ENCODE assay signal across 16 cellular contexts in the genomic region with DNA sequence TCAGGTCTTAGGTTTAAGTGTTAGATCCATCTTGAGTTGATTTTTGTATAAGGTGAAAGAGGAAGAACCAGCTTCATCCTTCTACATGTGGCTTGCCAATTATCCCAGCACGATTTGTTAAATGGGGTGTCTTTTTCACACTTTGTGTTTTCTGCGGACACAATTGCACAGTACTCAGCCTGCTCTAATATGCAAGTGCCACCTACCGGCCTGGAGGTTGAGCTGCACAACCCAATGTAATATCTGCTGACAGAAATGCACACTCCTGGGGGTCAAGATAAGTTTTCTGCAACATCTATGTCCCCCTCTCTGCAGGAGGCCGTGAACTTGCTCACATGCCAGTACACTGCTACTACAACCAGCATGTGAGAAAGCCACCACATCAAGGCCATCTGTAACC.
A peak's percentile ranks its signal among the peaks of the same experiment; 100 is the strongest.
DNase-seq lines count a peak whose midpoint lies in the region; ATAC-seq, FAIRE-seq and TF ChIP-seq lines count a peak whose summit lies in the region.
"Had no signal": no experiment of that assay in that cellular context is flagged by ENCODE, and none has a peak within 500 bp of the region (broad histone marks: within the 10 kb centered on the region; RNA-seq: fewer than 3 reads in every experiment).

No MANE protein-coding gene starts in this region.

- H3K79me2 ChIP-seq in GM23338 (replicated peaks; ENCODE audit: insufficient read depth) (no peaks in the 10 kb centered on the region), OCI-LY3 (ENCODE audit: low read length) (no peaks in the 10 kb centered on the region), GM12878 (ENCODE audit: control insufficient read depth, insufficient read depth, low read length) (no peaks in the 10 kb centered on the region)

- TF ChIP-seq CTCF in GM12864 (IDR thresholded peaks at IDR 0.05; ENCODE audit: low read depth, low read length, missing control alignments) (peak; percentile 2), GM23338 (conservative IDR thresholded peaks at IDR 0.05; ENCODE audit: low read depth in 2 of 2) (peak; percentile 37 to 47; a peak in 3 of 4 replicates), OCI-LY3 (IDR thresholded peaks at IDR 0.05; ENCODE audit: low read depth, low read length) (peak; percentile 28), GM12878 (IDR thresholded peaks at IDR 0.05 in 2 of 3, conservative IDR thresholded peaks at IDR 0.05 in 1 of 3; ENCODE audit: control insufficient read depth in 2 of 3, extremely low read depth in 1 of 3, insufficient read depth in 1 of 3, low read depth in 3 of 3, low read length in 3 of 3) (peak in 2 of 3 experiments; percentile 15 to 19; a peak in 1 of 6 replicates)

- H3K4me1 Mint-ChIP-seq in GM23338 = no peaks in the 10 kb centered on the region
- H3K4me1 Mint-ChIP-seq: T-cell had no signal

- H3K4me3 ChIP-seq in GM12864 (ENCODE audit: low read depth, low read length) (no peak overlapping the region), GM23338 (no peak overlapping the region), OCI-LY3 (ENCODE audit: low read length) (no peak overlapping the region), GM12878 (no peak overlapping the region)

- no peak overlapping the region for H3K4me3 Mint-ChIP-seq in GM23338
- H3K4me3 Mint-ChIP-seq: CD8-positive, alpha-beta T cell; T-cell had no signal

- H3K27ac ChIP-seq in GM23338 (ENCODE audit: low read depth) (no peak overlapping the region), OCI-LY3 (ENCODE audit: low read length) (no peak overlapping the region), GM12878 (ENCODE audit: control insufficient read depth, insufficient read depth) (no peak overlapping the region)

- no peaks in the 10 kb centered on the region for H3K9me3 Mint-ChIP-seq in GM23338

- SMC1A ChIA-PET in GM12878 (lab: Charles Lee; ENCODE audit: uncharacterized antibody, unreplicated experiment) = no interaction called here

- intact Hi-C loops in GM12878 (cut with micrococcal nuclease; ENCODE audit: unreplicated experiment) = no loop called here

- H3K9ac ChIP-seq in OCI-LY3 (ENCODE audit: low read length) (no peak overlapping the region), GM12878 (ENCODE audit: control insufficient read depth, insufficient read depth, low read length) (no peak overlapping the region)

- H2AFZ ChIP-seq in GM23338 (peak overlapping the region; percentile 23; the same call in 1 of the 2 replicates), OCI-LY3 (ENCODE audit: low read depth, low read length) (no peak overlapping the region), GM12878 (ENCODE audit: control insufficient read depth, low read depth, low read length) (no peak overlapping the region)

- TF ChIP-seq POLR2A in GM12878 (IDR thresholded peaks at IDR 0.05; ENCODE audit: low read depth, low read length) = no peak

- POLR2A ChIA-PET in GM12878 (lab: Charles Lee) = no interaction called here

- RAD21 ChIA-PET in GM12878 (lab: Charles Lee; ENCODE audit: unreplicated experiment) = no interaction called here

- no peaks in the 10 kb centered on the region for H4K20me1 ChIP-seq in GM23338 (replicated peaks; ENCODE audit: insufficient read depth)
- H4K20me1 ChIP-seq in OCI-LY3 (ENCODE audit: insufficient read depth, low read length) = no peaks in the 10 kb centered on the region
- H4K20me1 ChIP-seq in GM12878 (ENCODE audit: control insufficient read depth, insufficient read depth) = no peaks in the 10 kb centered on the region

- no TSS peak for BruUV-seq in GM12878 (replicated peaks; lab: Mats Ljungman, UMichigan)

- in situ Hi-C loops in GM12878 (cut with MboI) = no loop called here

- H3K27me3 ChIP-seq in GM23338 (ENCODE audit: insufficient read depth) (no peaks in the 10 kb centered on the region), OCI-LY3 (ENCODE audit: low read depth, low read length) (no peaks in the 10 kb centered on the region), GM12878 (replicated peaks in 1 of 2; ENCODE audit: control insufficient read depth in 2 of 2, insufficient read depth in 2 of 2, low read length in 1 of 2) (no peaks in the 10 kb centered on the region)
- H3K27me3 ChIP-seq: BE2C had no signal

- no peaks in the 10 kb centered on the region for H3K36me3 ChIP-seq in GM23338 (ENCODE audit: insufficient read depth)
- H3K36me3 ChIP-seq in OCI-LY3 (replicated peaks; ENCODE audit: low read depth, low read length) = no peaks in the 10 kb centered on the region
- H3K36me3 ChIP-seq in GM12878 (ENCODE audit: control insufficient read depth in 2 of 2, insufficient read depth in 2 of 2, low read length in 1 of 2) = no peaks in the 10 kb centered on the region
- H3K36me3 ChIP-seq: BE2C had no signal

- H3K36me3 Mint-ChIP-seq in GM23338 (ENCODE audit: low read depth) = no peaks in the 10 kb centered on the region
- H3K36me3 Mint-ChIP-seq: CD8-positive, alpha-beta T cell; T-cell had no signal

- H3K27me3 Mint-ChIP-seq in GM23338 (ENCODE audit: insufficient read depth, low read depth, poor library complexity) = no peaks in the 10 kb centered on the region
- H3K27me3 Mint-ChIP-seq: T-cell had no signal

- TF ChIP-seq EP300 in GM12878 (IDR thresholded peaks at IDR 0.05; ENCODE audit: borderline replicate concordance in 1 of 2, control insufficient read depth in 1 of 2, low read depth in 2 of 2, low read length in 2 of 2) = no peak

- no peak for FAIRE-seq in GM12878 (lab: Jason Lieb, UNC)
- FAIRE-seq: GM12891 had no signal

- no peaks in the 10 kb centered on the region for H3F3A ChIP-seq in GM23338 (replicated peaks; ENCODE audit: low read depth)

- CTCF ChIA-PET in GM12878 (lab: Yijun Ruan, JAX) = no interaction called here

- no peak for DNase-seq in GM12864 (ENCODE audit: low read depth)
- peak; percentile 9 for DNase-seq in GM23338 (ENCODE audit: low spot score)
- no peak for DNase-seq in GM12878 (ENCODE audit: low read depth, low spot score)
- DNase-seq in NCI-H146 (lab: John Stamatoyannopoulos, UW) = no peak
- DNase-seq: BE2C; CD8-positive, alpha-beta T cell; Kasumi-1; NCI-H1436; NCI-H2081; NK-92 treated with Interleukin-12 subunit alpha and Interleukin-12 subunit beta, amount 100 ng/mL, for 24 hours; T-cell; T-helper 9 cell had no signal

- H3K4me1 ChIP-seq in GM23338 (ENCODE audit: insufficient read depth) (no peaks in the 10 kb centered on the region), OCI-LY3 (ENCODE audit: low read length) (no peaks in the 10 kb centered on the region), GM12878 (ENCODE audit: control insufficient read depth, insufficient read depth, low read length) (no peaks in the 10 kb centered on the region)
- H3K4me1 ChIP-seq: BE2C had no signal

- no peaks in the 10 kb centered on the region for H3K9me3 ChIP-seq in OCI-LY3 (ENCODE audit: insufficient read depth, low read length)
- H3K9me3 ChIP-seq in GM12878 (replicated peaks; ENCODE audit: control insufficient read depth, insufficient read depth, low read length) = no peaks in the 10 kb centered on the region
- H3K9me3 ChIP-seq: BE2C had no signal

- peaks cover 5% of the 10 kb centered on the region; the same call in 1 of the 2 replicates for H3K9me2 ChIP-seq in GM23338 (ENCODE audit: insufficient read depth)

- ATAC-seq in GM23338 (no peak), GM12878 (peak; percentile 71), GM18498 (IDR thresholded peaks at IDR 0.05; ENCODE audit: unreplicated experiment) (no peak), HG03378 (IDR thresholded peaks at IDR 0.05; ENCODE audit: unreplicated experiment) (no peak)
- ATAC-seq: CD8-positive, alpha-beta T cell; T-cell had no signal

- 32% methylated on average over 4 of the region's 4 CpGs for WGBS in GM12878 (ENCODE audit: insufficient coverage, insufficient replicate concordance, low lambda C conversion rate, missing lambda C conversion rate)

- H3K4me2 ChIP-seq in GM23338 = no peak overlapping the region
- H3K4me2 ChIP-seq in OCI-LY3 (ENCODE audit: low read length) = no peak overlapping the region
- no peak overlapping the region for H3K4me2 ChIP-seq in GM12878 (ENCODE audit: control insufficient read depth, insufficient read depth)

- H3K27ac Mint-ChIP-seq in GM23338 = no peak overlapping the region
- H3K27ac Mint-ChIP-seq: CD8-positive, alpha-beta T cell; T-cell had no signal

- no peak for TF ChIP-seq RAD21 in GM12878 (IDR thresholded peaks at IDR 0.05; ENCODE audit: insufficient read depth, low read depth, low read length)

TF ChIP-seq in GM23338, 12 proteins besides CTCF, POLR2A, EP300 and RAD21 (continues in another document):
- TF ChIP-seq NANOG (IDR thresholded peaks at IDR 0.05; ENCODE audit: borderline replicate concordance) = no peak
- no peak for TF ChIP-seq CREB1 (CRISPR knock-in tag; IDR thresholded peaks at IDR 0.05; ENCODE audit: low read depth)
- no peak for TF ChIP-seq STAT1 (IDR thresholded peaks at IDR 0.05; ENCODE audit: unreplicated experiment)

TF ChIP-seq in GM12878, 131 proteins besides CTCF, POLR2A, EP300 and RAD21 (continues in another document):
- TF ChIP-seq RUNX3 (IDR thresholded peaks at IDR 0.05; ENCODE audit: low read length) (no peak), SRF (IDR thresholded peaks at IDR 0.05; ENCODE audit: low read depth in 2 of 2, low read length in 2 of 2) (no peak), NFIC (IDR thresholded peaks at IDR 0.05; ENCODE audit: low read depth, low read length) (no peak), BHLHE40 (IDR thresholded peaks at IDR 0.05; ENCODE audit: borderline replicate concordance in 1 of 2, low read depth in 2 of 2, low read length in 1 of 2) (no peak), SIN3A (IDR thresholded peaks at IDR 0.05; ENCODE audit: low read depth, low read length) (no peak), DPF2 (IDR thresholded peaks at IDR 0.05) (no peak), RCOR1 (conservative IDR thresholded peaks at IDR 0.05; ENCODE audit: low read depth, low read length) (no peak), SMARCA5 (IDR thresholded peaks at IDR 0.05) (no peak), JUND (IDR thresholded peaks at IDR 0.05; ENCODE audit: low read depth, low read length) (no peak)
